Comparison of ENCODE assay signal across 30 cellular contexts in genomic region chr11:116637766-116638165, GRCh38.
"Had no signal": no experiment of that assay in that cellular context is flagged by ENCODE, and none has a peak within 500 bp of the region (broad histone marks: within the 10 kb centered on the region; RNA-seq: fewer than 3 reads in every experiment).

No MANE protein-coding gene starts in this region.

- H3K9me3 ChIP-seq: ascending aorta, body of pancreas had no signal

- H3K27ac ChIP-seq: ascending aorta, body of pancreas, SK-N-MC, VCaP had no signal

- H3K36me3 ChIP-seq: ascending aorta had no signal

- H3K4me1 ChIP-seq: ascending aorta, body of pancreas had no signal

- H3K9me3 Mint-ChIP-seq: activated naive CD4-positive, alpha-beta T cell treated with anti-CD3 and anti-CD28 coated beads, Interleukin-2, amount 50 U/mL, for 72 hours; activated naive CD8-positive, alpha-beta T cell treated with anti-CD3 and anti-CD28 coated beads, Interleukin-2, amount 50 U/mL, for 24 hours; activated T-cell treated with anti-CD3 and anti-CD28 coated beads, Interleukin-2, amount 50 U/mL, for 4 hours; T-cell had no signal

- DNase-seq: activated CD4-positive, alpha-beta T cell treated with anti-CD3 and anti-CD28 coated beads for 4 hours; activated CD8-positive, alpha-beta T cell treated with anti-CD3 and anti-CD28 coated beads, Interleukin-2, amount 10 ng/mL, durations not matched to agents 7 days and 5 days; activated effector memory CD4-positive, alpha-beta T cell treated with anti-CD3 and anti-CD28 coated beads, Interleukin-2, amount 50 U/mL, for 16 hours; activated naive CD4-positive, alpha-beta T cell treated with Interleukin-2 at 50 U/mL for 16 hours; activated naive CD8-positive, alpha-beta T cell treated with anti-CD3 and anti-CD28 coated beads, Interleukin-2, amount 50 U/mL, for 24 hours; activated T-cell treated with anti-CD3 and anti-CD28 coated beads, Interleukin-2, amount 50 U/mL, for 4 hours; amniotic stem cell; body of pancreas; central memory CD4-positive, alpha-beta T cell; Karpas-422; MM.1S; NCI-H1436; NCI-H1694 treated with DMSO at 0.1 percent for 48 hours; NCI-H2107; NCI-H510A treated with DMSO at 0.1 percent for 48 hours; RPMI8226; T-cell; T-helper 2 cell; T1000 had no signal

- H3K36me3 Mint-ChIP-seq: activated CD8-positive, alpha-beta memory T cell treated with anti-CD3 and anti-CD28 coated beads, Interleukin-2, amount 10 ng/mL, durations not matched to agents 7 days and 5 days; activated naive CD4-positive, alpha-beta T cell treated with anti-CD3 and anti-CD28 coated beads, Interleukin-2, amount 50 U/mL, for 72 hours; T-cell had no signal

- H3K4me1 Mint-ChIP-seq: activated CD8-positive, alpha-beta memory T cell treated with anti-CD3 and anti-CD28 coated beads, Interleukin-2, amount 10 ng/mL, durations not matched to agents 7 days and 5 days; activated naive CD8-positive, alpha-beta T cell treated with anti-CD3 and anti-CD28 coated beads, Interleukin-2, amount 50 U/mL, for 24 hours; T-cell had no signal

- H3K27ac Mint-ChIP-seq: activated CD8-positive, alpha-beta memory T cell treated with anti-CD3 and anti-CD28 coated beads, Interleukin-2, amount 10 ng/mL, durations not matched to agents 7 days and 5 days; activated CD8-positive, alpha-beta T cell treated with anti-CD3 and anti-CD28 coated beads, Interleukin-2, amount 10 ng/mL, durations not matched to agents 7 days and 5 days; activated naive CD4-positive, alpha-beta T cell treated with anti-CD3 and anti-CD28 coated beads, Interleukin-2, amount 50 U/mL, for 72 hours; activated naive CD8-positive, alpha-beta T cell treated with anti-CD3 and anti-CD28 coated beads, Interleukin-2, amount 50 U/mL, for 24 hours; T-cell had no signal

- H3K4me3 ChIP-seq: ascending aorta, body of pancreas, K562, SK-N-MC had no signal

- H3K4me3 Mint-ChIP-seq: activated CD8-positive, alpha-beta memory T cell treated with anti-CD3 and anti-CD28 coated beads, Interleukin-2, amount 10 ng/mL, durations not matched to agents 7 days and 5 days; activated CD8-positive, alpha-beta T cell treated with anti-CD3 and anti-CD28 coated beads, Interleukin-2, amount 10 ng/mL, durations not matched to agents 7 days and 5 days; activated naive CD8-positive, alpha-beta T cell treated with anti-CD3 and anti-CD28 coated beads, Interleukin-2, amount 50 U/mL, for 24 hours; activated T-cell treated with anti-CD3 and anti-CD28 coated beads, Interleukin-2, amount 50 U/mL, for 4 hours; T-cell had no signal

- FAIRE-seq: bronchial epithelial cell, K562, TTC549 had no signal

- H3K27me3 Mint-ChIP-seq: activated CD8-positive, alpha-beta memory T cell treated with anti-CD3 and anti-CD28 coated beads, Interleukin-2, amount 10 ng/mL, durations not matched to agents 7 days and 5 days had no signal

- ATAC-seq: activated CD4-positive, CD25-positive, alpha-beta regulatory T cell treated with anti-CD3 and anti-CD28 coated beads, Interleukin-2, amount 50 U/mL, for 24 hours; activated CD8-positive, alpha-beta memory T cell treated with anti-CD3 and anti-CD28 coated beads, Interleukin-2, amount 10 ng/mL, durations not matched to agents 7 days and 5 days; activated CD8-positive, alpha-beta T cell treated with anti-CD3 and anti-CD28 coated beads, Interleukin-2, amount 10 ng/mL, durations not matched to agents 7 days and 5 days; activated naive CD4-positive, alpha-beta T cell treated with anti-CD3 and anti-CD28 coated beads, Interleukin-2, amount 50 U/mL, for 72 hours; activated naive CD8-positive, alpha-beta T cell treated with anti-CD3 and anti-CD28 coated beads, Interleukin-2, amount 50 U/mL, for 24 hours; activated T-cell treated with anti-CD3 and anti-CD28 coated beads, Interleukin-2, amount 50 U/mL, for 4 hours; body of pancreas; K562; Panc1; Right ventricle myocardium inferior; T-cell had no signal

- H3K27me3 ChIP-seq: ascending aorta, body of pancreas had no signal
